In the genomic region with DNA sequence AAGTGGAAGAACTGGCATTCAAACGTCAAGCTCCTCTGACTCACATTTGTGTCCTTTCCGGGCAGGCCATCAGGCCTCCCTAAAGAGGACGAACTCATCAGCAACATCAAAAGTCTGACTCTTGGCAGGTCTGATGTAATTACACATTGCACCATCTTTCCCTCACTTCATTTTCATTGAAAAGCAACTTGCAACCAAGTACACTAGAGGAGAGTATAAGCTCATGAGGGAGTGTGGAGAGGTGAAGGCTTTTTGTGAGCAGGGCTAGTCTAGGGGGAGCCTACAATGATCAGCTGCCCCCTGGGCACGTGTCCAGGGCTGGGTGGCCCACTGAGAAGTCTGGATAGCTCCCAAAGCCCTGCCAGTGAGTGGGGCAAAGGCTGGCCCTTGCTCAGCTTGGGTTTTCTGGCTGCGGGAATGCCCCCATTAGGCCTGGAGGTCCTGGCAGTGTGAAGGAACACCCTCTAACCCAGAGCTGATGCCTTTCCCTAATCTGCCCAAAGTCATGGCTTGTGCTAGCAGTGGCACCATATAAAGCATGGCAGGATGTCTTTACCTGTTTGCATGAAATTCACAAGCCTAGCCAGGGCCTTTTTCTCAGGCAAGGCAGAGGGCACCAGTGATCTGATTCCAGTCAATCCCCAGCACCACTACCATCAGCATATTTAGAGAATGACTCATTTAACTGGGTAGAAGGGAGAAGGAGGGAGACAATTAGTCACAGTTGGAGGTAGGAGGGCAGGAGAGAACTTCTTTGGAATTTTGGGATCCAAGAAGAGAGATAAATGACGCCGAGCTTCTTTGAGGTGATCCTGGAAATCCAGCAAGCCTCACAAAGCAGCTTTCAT, we compare ENCODE assay signal across 9 cellular contexts. TPM values are rescaled to one million over a fixed set of nuclear protein-coding genes. Genes with fewer than 3 reads are reported as not detected.
DNase-seq lines count a peak whose midpoint lies in the region; ATAC-seq, FAIRE-seq and TF ChIP-seq lines count a peak whose summit lies in the region.
"Had no signal": no experiment of that assay in that cellular context is flagged by ENCODE, and none has a peak within 500 bp of the region (broad histone marks: within the 10 kb centered on the region; RNA-seq: fewer than 3 reads in every experiment).

No MANE protein-coding gene starts in this region.

- BruUV-seq in endothelial cell of umbilical vein (replicated peaks; lab: Mats Ljungman, UMichigan): TSS peak; percentile 92

- intact Hi-C loops in endothelial cell of umbilical vein (cut with micrococcal nuclease): loop anchor here (1.0 to 5.0 kb wide), 9 partner anchors 7 to 536 kb away; a partner anchor contains a TSS

- POLR2A ChIA-PET in endothelial cell of umbilical vein (lab: Charles Lee): interaction anchor here (0.6 kb wide), 1 partner anchor 9 kb away, joined by 7 read pairs; no protein-coding TSS in a partner anchor

- H2AFZ ChIP-seq in endothelial cell of umbilical vein (ENCODE audit: low read depth, low read length): peak overlapping the region; percentile 17

- 48 to 54% methylated on average over 6 of the region's 7 CpGs for WGBS in mesodermal cell (ENCODE audit: insufficient coverage in 2 of 2), 2 experiments

- H3K27ac ChIP-seq in endothelial cell of umbilical vein (ENCODE audit: insufficient read depth, low read depth, low read length): peak overlapping the region; percentile 75
- H3K27ac ChIP-seq in mesodermal cell (ENCODE audit: low read depth, low read length, severe bottlenecking): peak overlapping the region; percentile 91

- dilution Hi-C loops in endothelial cell of umbilical vein (cut with MboI; ENCODE audit: extremely low pct_ligation_motif_present, low sequenced_read_pairs): no loop called here

- no peak for ATAC-seq in HG02981 (IDR thresholded peaks at IDR 0.05; ENCODE audit: unreplicated experiment)
- ATAC-seq in HG03196 (IDR thresholded peaks at IDR 0.05; ENCODE audit: unreplicated experiment): no peak

- H3K79me2 ChIP-seq in endothelial cell of umbilical vein (ENCODE audit: control insufficient read depth, insufficient read depth, low read length): no peaks in the 10 kb centered on the region

- peak; percentile 83 for DNase-seq in Daoy (ENCODE audit: low read depth)
- peak; percentile 97 for DNase-seq in NCI-H460 (ENCODE audit: extremely low read depth, low read depth)
- DNase-seq in endothelial cell of umbilical vein (ENCODE audit: low read depth, low spot score): peak; percentile 67
- DNase-seq in DMS 273 treated with DMSO at 0.1 percent for 48 hours (lab: John Stamatoyannopoulos, UW): no peak
- DNase-seq in NCI-H1694 treated with DMSO at 0.1 percent for 48 hours (lab: John Stamatoyannopoulos, UW): no peak

- H3K36me3 ChIP-seq in endothelial cell of umbilical vein (ENCODE audit: control insufficient read depth in 2 of 2, extremely low read depth in 1 of 2, insufficient read depth in 2 of 2, low read length in 2 of 2) (no peaks in the 10 kb centered on the region), mesodermal cell (ENCODE audit: control insufficient read depth, insufficient read depth, low read length) (no peaks in the 10 kb centered on the region)

- H3K9me3 ChIP-seq in endothelial cell of umbilical vein (replicated peaks; ENCODE audit: control insufficient read depth, insufficient read depth, low read length) (no peaks in the 10 kb centered on the region), mesodermal cell (ENCODE audit: control insufficient read depth, low read length) (no peaks in the 10 kb centered on the region)

- peak overlapping the region; percentile 76 for H3K4me2 ChIP-seq in endothelial cell of umbilical vein (ENCODE audit: insufficient read depth, low read length)

- H3K4me3 ChIP-seq in endothelial cell of umbilical vein (replicated peaks in 1 of 3; ENCODE audit: insufficient read depth in 1 of 3, low read depth in 1 of 3, low read length in 3 of 3): no peak overlapping the region
- H3K4me3 ChIP-seq in mesodermal cell (ENCODE audit: extremely low read depth, insufficient read depth, low read length, poor library complexity, severe bottlenecking): no peak overlapping the region

- H3K4me1 ChIP-seq in endothelial cell of umbilical vein (ENCODE audit: control insufficient read depth, extremely low read depth, insufficient read depth, low read length) (peaks cover 23% of the 10 kb centered on the region), mesodermal cell (ENCODE audit: control insufficient read depth, insufficient read depth, low read length, poor library complexity, severe bottlenecking) (peaks cover 28% of the 10 kb centered on the region)

- no peaks in the 10 kb centered on the region for H4K20me1 ChIP-seq in endothelial cell of umbilical vein (replicated peaks; ENCODE audit: control insufficient read depth, extremely low read depth, insufficient read depth, low read length)

- no peaks in the 10 kb centered on the region for H3K27me3 ChIP-seq in endothelial cell of umbilical vein (ENCODE audit: control insufficient read depth in 2 of 2, insufficient read depth in 2 of 2, low read length in 2 of 2)

- TF ChIP-seq CTCF in endothelial cell of umbilical vein (IDR thresholded peaks at IDR 0.05; ENCODE audit: extremely low read depth in 1 of 2, insufficient read depth in 1 of 2, low read depth in 1 of 2, low read length in 2 of 2): no peak

- no peaks in the 10 kb centered on the region for H3K9me1 ChIP-seq in endothelial cell of umbilical vein (replicated peaks; ENCODE audit: control insufficient read depth, extremely low read depth, insufficient read depth, low read length)

- peak; percentile 90 for FAIRE-seq in endothelial cell of umbilical vein (lab: Jason Lieb, UNC)

- peak overlapping the region; percentile 20 for H3K9ac ChIP-seq in endothelial cell of umbilical vein (replicated peaks; ENCODE audit: extremely low read depth, insufficient read depth, low read length)

- no peak for TF ChIP-seq POLR2A in endothelial cell of umbilical vein (IDR thresholded peaks at IDR 0.05; ENCODE audit: low read depth, low read length)

- CTCF ChIA-PET in endothelial cell of umbilical vein (lab: Charles Lee): interaction anchor here (0.6 to 5.1 kb wide), 45 partner anchors 9 to 1410 kb away, joined by 3 to 69 read pairs (median 5); a partner anchor contains a TSS

TF ChIP-seq in endothelial cell of umbilical vein, 7 proteins besides CTCF, POLR2A, EP300 and RAD21:
- TF ChIP-seq, protein P1, sequence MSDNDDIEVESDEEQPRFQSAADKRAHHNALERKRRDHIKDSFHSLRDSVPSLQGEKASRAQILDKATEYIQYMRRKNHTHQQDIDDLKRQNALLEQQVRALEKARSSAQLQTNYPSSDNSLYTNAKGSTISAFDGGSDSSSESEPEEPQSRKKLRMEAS (IDR thresholded peaks at IDR 0.05; ENCODE audit: insufficient read depth, insufficient read length): no peak
- TF ChIP-seq FOS (IDR thresholded peaks at IDR 0.05; ENCODE audit: borderline replicate concordance, insufficient read depth, low read length) (peak; percentile 90), JUN (IDR thresholded peaks at IDR 0.05; ENCODE audit: borderline replicate concordance, insufficient read depth, insufficient read length, low read depth) (peak; percentile 76)

RNA-seq across cellular contexts. Expression of a gene that starts 8.5 kb away (rescaled TPM):
- total RNA-seq in Daoy (2014; rRNA removed; shearing (Covaris generic)): 0.63 and 5.2 TPM in 2 replicates
- 99.2 and 104 TPM in 2 replicates for total RNA-seq in NCI-H460 (2014; rRNA removed; shearing (Covaris generic))
- 17.0 and 19.2 TPM in 2 replicates for polyA plus RNA-seq in NCI-H460 (2014; cell fraction: nucleus; rRNA removed)
- 2.0 and 3.2 TPM in 2 replicates for total RNA-seq in endothelial cell of umbilical vein
- polyA plus RNA-seq in endothelial cell of umbilical vein: 0.75 and 1.2 TPM in 2 replicates
- 2.2 and 3.3 TPM in 2 replicates for polyA plus RNA-seq in endothelial cell of umbilical vein (2011; cell fraction: cytosol; rRNA removed)
- 1.4 and 2.1 TPM in 2 replicates for polyA plus RNA-seq in endothelial cell of umbilical vein (2011; cell fraction: nucleus; rRNA removed)
- 6.8 and 12.0 TPM in 2 replicates for polyA plus RNA-seq in endothelial cell of umbilical vein (2012)
- 1.4 and 3.6 TPM in 2 replicates for polyA minus RNA-seq in endothelial cell of umbilical vein
- polyA minus RNA-seq in endothelial cell of umbilical vein (2011; cell fraction: cytosol; rRNA and poly(A)+ RNA removed): not detected
- polyA minus RNA-seq in endothelial cell of umbilical vein (2011; cell fraction: nucleus; rRNA and poly(A)+ RNA removed): 1.1 and 1.4 TPM in 2 replicates
- 0.37 TPM for polyA plus RNA-seq in mesodermal cell (2013, experiment 1 of 2)
- polyA plus RNA-seq in mesodermal cell (2013, experiment 2 of 2): 0.66 TPM

RNA-seq across cellular contexts. Expression of a gene that starts 49.3 kb away (rescaled TPM):
- total RNA-seq in Daoy (2014; rRNA removed; shearing (Covaris generic)): 3.8 and 4.0 TPM in 2 replicates
- total RNA-seq in NCI-H460 (2014; rRNA removed; shearing (Covaris generic)): 7.1 and 10.8 TPM in 2 replicates
- 11.8 and 17.3 TPM in 2 replicates for polyA plus RNA-seq in NCI-H460 (2014; cell fraction: nucleus; rRNA removed)
- 0.53 TPM in 1 of 2 replicates, not detected in the other for total RNA-seq in endothelial cell of umbilical vein
- 0.16 and 0.32 TPM in 2 replicates for polyA plus RNA-seq in endothelial cell of umbilical vein
- polyA plus RNA-seq in endothelial cell of umbilical vein (2011; cell fraction: cytosol; rRNA removed): 0.15 and 0.35 TPM in 2 replicates
- 0.40 TPM in 1 of 2 replicates, not detected in the other for polyA plus RNA-seq in endothelial cell of umbilical vein (2011; cell fraction: nucleus; rRNA removed)
- polyA plus RNA-seq in endothelial cell of umbilical vein (2012): 0.51 and 0.55 TPM in 2 replicates
- polyA minus RNA-seq in endothelial cell of umbilical vein: not detected in 2 replicates
- 3.9 TPM for polyA minus RNA-seq in endothelial cell of umbilical vein (2011; cell fraction: cytosol; rRNA and poly(A)+ RNA removed)
- not detected in 2 replicates for polyA minus RNA-seq in endothelial cell of umbilical vein (2011; cell fraction: nucleus; rRNA and poly(A)+ RNA removed)
- 0.41 TPM for polyA plus RNA-seq in mesodermal cell (2013, experiment 1 of 2)
- not detected for polyA plus RNA-seq in mesodermal cell (2013, experiment 2 of 2)
- total RNA-seq: frontal cortex had no signal

Comparison
In these comparisons a context has a peak if more than half of its experiments do, and no peak if none do; other contexts are left out.
1. DNase-seq: peak in Daoy (single experiment), NCI-H460 (single experiment) and endothelial cell of umbilical vein (single experiment); none in DMS 273 treated with DMSO at 0.1 percent for 48 hours (single experiment) and NCI-H1694 treated with DMSO at 0.1 percent for 48 hours (single experiment).
2. RNA of a gene that starts 8.5 kb away (total RNA-seq): 99.2 to 104 TPM in NCI-H460; 2.0 to 3.2 TPM in endothelial cell of umbilical vein and 0.63 to 5.2 TPM in Daoy; every median in the first group is over 10 times any median in the second.